Comparison of ENCODE assay signal across 1 cellular context in the genomic region with DNA sequence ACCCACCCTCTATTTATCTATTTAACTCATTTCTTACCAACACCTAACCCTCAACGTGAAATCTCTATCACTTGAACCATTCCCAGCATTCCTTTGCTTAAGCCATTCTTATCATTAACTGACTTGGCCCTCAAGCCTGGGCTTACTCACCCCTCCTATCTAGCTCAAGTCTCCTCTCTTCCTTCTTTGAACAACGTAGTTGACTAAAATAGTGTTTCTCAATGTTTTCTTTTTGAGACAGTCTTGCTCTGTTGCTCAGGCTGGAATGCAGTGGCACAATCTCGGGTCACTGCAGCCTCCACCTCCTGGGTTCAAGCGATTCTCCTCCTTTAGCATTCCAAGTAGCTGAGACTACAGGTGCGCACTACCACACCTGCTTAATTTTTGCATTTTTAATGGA.
TF ChIP-seq lines count a peak whose summit lies in the region.

No MANE protein-coding gene starts in this region.

TF ChIP-seq in K562, 482 proteins besides CTCF, POLR2A, EP300 and RAD21 (continues in another document):
- TF ChIP-seq, protein P1, sequence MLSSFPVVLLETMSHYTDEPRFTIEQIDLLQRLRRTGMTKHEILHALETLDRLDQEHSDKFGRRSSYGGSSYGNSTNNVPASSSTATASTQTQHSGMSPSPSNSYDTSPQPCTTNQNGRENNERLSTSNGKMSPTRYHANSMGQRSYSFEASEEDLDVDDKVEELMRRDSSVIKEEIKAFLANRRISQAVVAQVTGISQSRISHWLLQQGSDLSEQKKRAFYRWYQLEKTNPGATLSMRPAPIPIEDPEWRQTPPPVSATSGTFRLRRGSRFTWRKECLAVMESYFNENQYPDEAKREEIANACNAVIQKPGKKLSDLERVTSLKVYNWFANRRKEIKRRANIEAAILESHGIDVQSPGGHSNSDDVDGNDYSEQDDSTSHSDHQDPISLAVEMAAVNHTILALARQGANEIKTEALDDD (IDR thresholded peaks at IDR 0.05), result no peak
- no peak for TF ChIP-seq DNMT1 (IDR thresholded peaks at IDR 0.05)
- TF ChIP-seq ESRRB (CRISPR knock-in tag; IDR thresholded peaks at IDR 0.05; ENCODE audit: borderline replicate concordance), result no peak
- TF ChIP-seq, protein P2, sequence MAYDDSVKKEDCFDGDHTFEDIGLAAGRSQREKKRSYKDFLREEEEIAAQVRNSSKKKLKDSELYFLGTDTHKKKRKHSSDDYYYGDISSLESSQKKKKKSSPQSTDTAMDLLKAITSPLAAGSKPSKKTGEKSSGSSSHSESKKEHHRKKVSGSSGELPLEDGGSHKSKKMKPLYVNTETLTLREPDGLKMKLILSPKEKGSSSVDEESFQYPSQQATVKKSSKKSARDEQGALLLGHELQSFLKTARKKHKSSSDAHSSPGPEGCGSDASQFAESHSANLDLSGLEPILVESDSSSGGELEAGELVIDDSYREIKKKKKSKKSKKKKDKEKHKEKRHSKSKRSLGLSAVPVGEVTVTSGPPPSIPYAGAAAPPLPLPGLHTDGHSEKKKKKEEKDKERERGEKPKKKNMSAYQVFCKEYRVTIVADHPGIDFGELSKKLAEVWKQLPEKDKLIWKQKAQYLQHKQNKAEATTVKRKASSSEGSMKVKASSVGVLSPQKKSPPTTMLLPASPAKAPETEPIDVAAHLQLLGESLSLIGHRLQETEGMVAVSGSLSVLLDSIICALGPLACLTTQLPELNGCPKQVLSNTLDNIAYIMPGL (CRISPR knock-in tag; IDR thresholded peaks at IDR 0.05), result no peak
- peak; percentile 50; the same call in 1 of the 2 replicates for TF ChIP-seq CBFA2T3 (IDR thresholded peaks at IDR 0.05)
- no peak for TF ChIP-seq ZNF354B (CRISPR knock-in tag; IDR thresholded peaks at IDR 0.05)
- TF ChIP-seq ARID1B (IDR thresholded peaks at IDR 0.05), result peak; percentile 45; the same call in 1 of the 2 replicates
- TF ChIP-seq BRD4 (IDR thresholded peaks at IDR 0.05), result no peak
- TF ChIP-seq, protein P3, sequence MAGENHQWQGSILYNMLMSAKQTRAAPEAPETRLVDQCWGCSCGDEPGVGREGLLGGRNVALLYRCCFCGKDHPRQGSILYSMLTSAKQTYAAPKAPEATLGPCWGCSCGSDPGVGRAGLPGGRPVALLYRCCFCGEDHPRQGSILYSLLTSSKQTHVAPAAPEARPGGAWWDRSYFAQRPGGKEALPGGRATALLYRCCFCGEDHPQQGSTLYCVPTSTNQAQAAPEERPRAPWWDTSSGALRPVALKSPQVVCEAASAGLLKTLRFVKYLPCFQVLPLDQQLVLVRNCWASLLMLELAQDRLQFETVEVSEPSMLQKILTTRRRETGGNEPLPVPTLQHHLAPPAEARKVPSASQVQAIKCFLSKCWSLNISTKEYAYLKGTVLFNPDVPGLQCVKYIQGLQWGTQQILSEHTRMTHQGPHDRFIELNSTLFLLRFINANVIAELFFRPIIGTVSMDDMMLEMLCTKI (IDR thresholded peaks at IDR 0.05; ENCODE audit: partially characterized antibody), result no peak
- TF ChIP-seq MEF2D (tag; conservative IDR thresholded peaks at IDR 0.05; ENCODE audit: low read depth), result no peak
- TF ChIP-seq, protein P4, sequence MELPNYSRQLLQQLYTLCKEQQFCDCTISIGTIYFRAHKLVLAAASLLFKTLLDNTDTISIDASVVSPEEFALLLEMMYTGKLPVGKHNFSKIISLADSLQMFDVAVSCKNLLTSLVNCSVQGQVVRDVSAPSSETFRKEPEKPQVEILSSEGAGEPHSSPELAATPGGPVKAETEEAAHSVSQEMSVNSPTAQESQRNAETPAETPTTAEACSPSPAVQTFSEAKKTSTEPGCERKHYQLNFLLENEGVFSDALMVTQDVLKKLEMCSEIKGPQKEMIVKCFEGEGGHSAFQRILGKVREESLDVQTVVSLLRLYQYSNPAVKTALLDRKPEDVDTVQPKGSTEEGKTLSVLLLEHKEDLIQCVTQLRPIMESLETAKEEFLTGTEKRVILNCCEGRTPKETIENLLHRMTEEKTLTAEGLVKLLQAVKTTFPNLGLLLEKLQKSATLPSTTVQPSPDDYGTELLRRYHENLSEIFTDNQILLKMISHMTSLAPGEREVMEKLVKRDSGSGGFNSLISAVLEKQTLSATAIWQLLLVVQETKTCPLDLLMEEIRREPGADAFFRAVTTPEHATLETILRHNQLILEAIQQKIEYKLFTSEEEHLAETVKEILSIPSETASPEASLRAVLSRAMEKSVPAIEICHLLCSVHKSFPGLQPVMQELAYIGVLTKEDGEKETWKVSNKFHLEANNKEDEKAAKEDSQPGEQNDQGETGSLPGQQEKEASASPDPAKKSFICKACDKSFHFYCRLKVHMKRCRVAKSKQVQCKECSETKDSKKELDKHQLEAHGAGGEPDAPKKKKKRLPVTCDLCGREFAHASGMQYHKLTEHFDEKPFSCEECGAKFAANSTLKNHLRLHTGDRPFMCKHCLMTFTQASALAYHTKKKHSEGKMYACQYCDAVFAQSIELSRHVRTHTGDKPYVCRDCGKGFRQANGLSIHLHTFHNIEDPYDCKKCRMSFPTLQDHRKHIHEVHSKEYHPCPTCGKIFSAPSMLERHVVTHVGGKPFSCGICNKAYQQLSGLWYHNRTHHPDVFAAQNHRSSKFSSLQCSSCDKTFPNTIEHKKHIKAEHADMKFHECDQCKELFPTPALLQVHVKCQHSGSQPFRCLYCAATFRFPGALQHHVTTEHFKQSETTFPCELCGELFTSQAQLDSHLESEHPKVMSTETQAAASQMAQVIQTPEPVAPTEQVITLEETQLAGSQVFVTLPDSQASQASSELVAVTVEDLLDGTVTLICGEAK (IDR thresholded peaks at IDR 0.05), result no peak
- TF ChIP-seq, protein P4 (CRISPR knock-in tag; IDR thresholded peaks at IDR 0.05), result no peak
- TF ChIP-seq POLR2AphosphoS5 (IDR thresholded peaks at IDR 0.05; ENCODE audit: control insufficient read depth, insufficient read depth, low read depth, low read length), result no peak
- TF ChIP-seq PML (IDR thresholded peaks at IDR 0.05; ENCODE audit: low read length), result no peak
- no peak for TF ChIP-seq STAT5B (CRISPR knock-in tag; IDR thresholded peaks at IDR 0.05)
- TF ChIP-seq, protein P5, sequence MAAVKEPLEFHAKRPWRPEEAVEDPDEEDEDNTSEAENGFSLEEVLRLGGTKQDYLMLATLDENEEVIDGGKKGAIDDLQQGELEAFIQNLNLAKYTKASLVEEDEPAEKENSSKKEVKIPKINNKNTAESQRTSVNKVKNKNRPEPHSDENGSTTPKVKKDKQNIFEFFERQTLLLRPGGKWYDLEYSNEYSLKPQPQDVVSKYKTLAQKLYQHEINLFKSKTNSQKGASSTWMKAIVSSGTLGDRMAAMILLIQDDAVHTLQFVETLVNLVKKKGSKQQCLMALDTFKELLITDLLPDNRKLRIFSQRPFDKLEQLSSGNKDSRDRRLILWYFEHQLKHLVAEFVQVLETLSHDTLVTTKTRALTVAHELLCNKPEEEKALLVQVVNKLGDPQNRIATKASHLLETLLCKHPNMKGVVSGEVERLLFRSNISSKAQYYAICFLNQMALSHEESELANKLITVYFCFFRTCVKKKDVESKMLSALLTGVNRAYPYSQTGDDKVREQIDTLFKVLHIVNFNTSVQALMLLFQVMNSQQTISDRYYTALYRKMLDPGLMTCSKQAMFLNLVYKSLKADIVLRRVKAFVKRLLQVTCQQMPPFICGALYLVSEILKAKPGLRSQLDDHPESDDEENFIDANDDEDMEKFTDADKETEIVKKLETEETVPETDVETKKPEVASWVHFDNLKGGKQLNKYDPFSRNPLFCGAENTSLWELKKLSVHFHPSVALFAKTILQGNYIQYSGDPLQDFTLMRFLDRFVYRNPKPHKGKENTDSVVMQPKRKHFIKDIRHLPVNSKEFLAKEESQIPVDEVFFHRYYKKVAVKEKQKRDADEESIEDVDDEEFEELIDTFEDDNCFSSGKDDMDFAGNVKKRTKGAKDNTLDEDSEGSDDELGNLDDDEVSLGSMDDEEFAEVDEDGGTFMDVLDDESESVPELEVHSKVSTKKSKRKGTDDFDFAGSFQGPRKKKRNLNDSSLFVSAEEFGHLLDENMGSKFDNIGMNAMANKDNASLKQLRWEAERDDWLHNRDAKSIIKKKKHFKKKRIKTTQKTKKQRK (IDR thresholded peaks at IDR 0.05; ENCODE audit: borderline replicate concordance, low read depth, low read length), result no peak
- TF ChIP-seq ZNF668 (CRISPR knock-in tag; IDR thresholded peaks at IDR 0.05), result no peak
- TF ChIP-seq ZNF79 (CRISPR knock-in tag; IDR thresholded peaks at IDR 0.05; ENCODE audit: low read depth), result no peak
- no peak for TF ChIP-seq PHB2 (IDR thresholded peaks at IDR 0.05; ENCODE audit: low read depth)
- no peak for TF ChIP-seq JUND (IDR thresholded peaks at IDR 0.05; ENCODE audit: borderline replicate concordance, low read depth, low read length)
- peak; percentile 24; the same call in 1 of the 3 replicates for TF ChIP-seq JUND (tag; IDR thresholded peaks at IDR 0.05; ENCODE audit: borderline replicate concordance, low read depth, low read length)
- TF ChIP-seq TAL1 (IDR thresholded peaks at IDR 0.05), result 0 out of 2 replicates have a peak, but pooled peaks have one; percentile 4
- TF ChIP-seq TCF7 (IDR thresholded peaks at IDR 0.05; ENCODE audit: borderline replicate concordance), result no peak
- TF ChIP-seq ZNF551 (CRISPR knock-in tag; IDR thresholded peaks at IDR 0.05), result no peak
- TF ChIP-seq ZNF785 (CRISPR knock-in tag; IDR thresholded peaks at IDR 0.05), result no peak
- TF ChIP-seq CTBP1 (IDR thresholded peaks at IDR 0.05; ENCODE audit: borderline replicate concordance), result no peak
- no peak for TF ChIP-seq ZNF586 (CRISPR knock-in tag; conservative IDR thresholded peaks at IDR 0.05)
- TF ChIP-seq, protein P6, sequence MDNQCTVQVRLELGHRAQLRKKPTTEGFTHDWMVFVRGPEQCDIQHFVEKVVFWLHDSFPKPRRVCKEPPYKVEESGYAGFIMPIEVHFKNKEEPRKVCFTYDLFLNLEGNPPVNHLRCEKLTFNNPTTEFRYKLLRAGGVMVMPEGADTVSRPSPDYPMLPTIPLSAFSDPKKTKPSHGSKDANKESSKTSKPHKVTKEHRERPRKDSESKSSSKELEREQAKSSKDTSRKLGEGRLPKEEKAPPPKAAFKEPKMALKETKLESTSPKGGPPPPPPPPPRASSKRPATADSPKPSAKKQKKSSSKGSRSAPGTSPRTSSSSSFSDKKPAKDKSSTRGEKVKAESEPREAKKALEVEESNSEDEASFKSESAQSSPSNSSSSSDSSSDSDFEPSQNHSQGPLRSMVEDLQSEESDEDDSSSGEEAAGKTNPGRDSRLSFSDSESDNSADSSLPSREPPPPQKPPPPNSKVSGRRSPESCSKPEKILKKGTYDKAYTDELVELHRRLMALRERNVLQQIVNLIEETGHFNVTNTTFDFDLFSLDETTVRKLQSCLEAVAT (IDR thresholded peaks at IDR 0.05), result no peak
- no peak for TF ChIP-seq FOXM1 (IDR thresholded peaks at IDR 0.05; ENCODE audit: low read depth)
- no peak for TF ChIP-seq FOXM1 (CRISPR knock-in tag; IDR thresholded peaks at IDR 0.05; ENCODE audit: low read depth)
- no peak for TF ChIP-seq ZSCAN29 (IDR thresholded peaks at IDR 0.05)
- no peak for TF ChIP-seq SMARCA4 (IDR thresholded peaks at IDR 0.05)
- no peak for TF ChIP-seq CC2D1A (IDR thresholded peaks at IDR 0.05)
- TF ChIP-seq ETS2 (tag; IDR thresholded peaks at IDR 0.05; ENCODE audit: borderline replicate concordance, poor library complexity, severe bottlenecking), result no peak
- TF ChIP-seq RFX1 (IDR thresholded peaks at IDR 0.05), result no peak
- TF ChIP-seq, protein P7, sequence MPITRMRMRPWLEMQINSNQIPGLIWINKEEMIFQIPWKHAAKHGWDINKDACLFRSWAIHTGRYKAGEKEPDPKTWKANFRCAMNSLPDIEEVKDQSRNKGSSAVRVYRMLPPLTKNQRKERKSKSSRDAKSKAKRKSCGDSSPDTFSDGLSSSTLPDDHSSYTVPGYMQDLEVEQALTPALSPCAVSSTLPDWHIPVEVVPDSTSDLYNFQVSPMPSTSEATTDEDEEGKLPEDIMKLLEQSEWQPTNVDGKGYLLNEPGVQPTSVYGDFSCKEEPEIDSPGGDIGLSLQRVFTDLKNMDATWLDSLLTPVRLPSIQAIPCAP (CRISPR knock-in tag; IDR thresholded peaks at IDR 0.05; ENCODE audit: borderline replicate concordance), result no peak
- no peak for TF ChIP-seq HNRNPK (IDR thresholded peaks at IDR 0.05; ENCODE audit: low read depth, low read length, poor library complexity, severe bottlenecking)
- no peak for TF ChIP-seq KHSRP (IDR thresholded peaks at IDR 0.05)
- TF ChIP-seq FOSL1 (tag; conservative IDR thresholded peaks at IDR 0.05), result 0 out of 2 replicates have a peak, but pooled peaks have one; percentile 15
- TF ChIP-seq, protein P8, sequence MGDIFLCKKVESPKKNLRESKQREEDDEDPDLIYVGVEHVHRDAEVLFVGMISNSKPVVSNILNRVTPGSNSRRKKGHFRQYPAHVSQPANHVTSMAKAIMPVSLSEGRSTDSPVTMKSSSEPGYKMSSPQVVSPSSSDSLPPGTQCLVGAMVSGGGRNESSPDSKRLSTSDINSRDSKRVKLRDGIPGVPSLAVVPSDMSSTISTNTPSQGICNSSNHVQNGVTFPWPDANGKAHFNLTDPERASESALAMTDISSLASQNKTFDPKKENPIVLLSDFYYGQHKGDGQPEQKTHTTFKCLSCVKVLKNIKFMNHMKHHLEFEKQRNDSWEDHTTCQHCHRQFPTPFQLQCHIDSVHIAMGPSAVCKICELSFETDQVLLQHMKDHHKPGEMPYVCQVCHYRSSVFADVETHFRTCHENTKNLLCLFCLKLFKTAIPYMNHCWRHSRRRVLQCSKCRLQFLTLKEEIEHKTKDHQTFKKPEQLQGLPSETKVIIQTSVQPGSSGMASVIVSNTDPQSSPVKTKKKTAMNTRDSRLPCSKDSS (IDR thresholded peaks at IDR 0.05; ENCODE audit: low read depth, partially characterized antibody), result no peak
- no peak for TF ChIP-seq TARDBP (IDR thresholded peaks at IDR 0.05)
- no peak for TF ChIP-seq CREB1 (IDR thresholded peaks at IDR 0.05)
- no peak for TF ChIP-seq CREB1 (CRISPR knock-in tag; IDR thresholded peaks at IDR 0.05)
- no peak for TF ChIP-seq OTX1 (CRISPR knock-in tag; IDR thresholded peaks at IDR 0.05)
- no peak for TF ChIP-seq HDAC1 (IDR thresholded peaks at IDR 0.05)
